In the genomic region with DNA sequence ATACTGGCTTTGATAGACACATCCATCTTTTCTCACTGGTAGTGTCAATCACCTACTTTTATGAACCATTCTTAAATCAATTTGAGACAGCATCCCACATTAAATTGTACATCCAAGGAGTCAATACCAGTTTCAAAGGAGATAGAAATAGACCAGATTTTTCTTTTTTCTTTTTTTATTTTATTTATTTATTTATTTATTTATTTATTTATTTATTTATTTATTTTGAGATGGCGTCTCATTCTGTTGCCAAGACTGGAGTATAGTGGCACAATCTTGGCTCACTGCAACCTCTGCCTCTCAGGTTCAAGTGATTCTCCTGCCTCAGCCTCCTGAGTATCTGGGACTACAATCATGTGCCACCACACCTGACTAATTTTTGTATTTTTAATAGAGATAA, we compare ENCODE assay signal across 1 cellular context.
A peak's percentile ranks its signal among the peaks of the same experiment; 100 is the strongest.
TF ChIP-seq lines count a peak whose summit lies in the region.

No MANE protein-coding gene starts in this region.

TF ChIP-seq in HEK293, 187 proteins besides CTCF, POLR2A, EP300 and RAD21 (continued from another document):
- TF ChIP-seq ZBTB11 (tag by site-specific recombination; conservative IDR thresholded peaks at IDR 0.05; ENCODE audit: low read depth), result peak; percentile 93
- TF ChIP-seq ZBTB1 (tag by site-specific recombination; IDR thresholded peaks at IDR 0.05), result peak; percentile 78; the same call in 1 of the 2 replicates
- peak; percentile 72; the same call in 1 of the 2 replicates for TF ChIP-seq GLI2 (tag by site-specific recombination; IDR thresholded peaks at IDR 0.05; ENCODE audit: borderline replicate concordance, low read depth)
- peak; percentile 63; the same call in 1 of the 2 replicates for TF ChIP-seq OVOL3 (tag by site-specific recombination; IDR thresholded peaks at IDR 0.05)
- peak; percentile 88 for TF ChIP-seq ZNF580 (tag by site-specific recombination; IDR thresholded peaks at IDR 0.05)
- TF ChIP-seq, protein P1, sequence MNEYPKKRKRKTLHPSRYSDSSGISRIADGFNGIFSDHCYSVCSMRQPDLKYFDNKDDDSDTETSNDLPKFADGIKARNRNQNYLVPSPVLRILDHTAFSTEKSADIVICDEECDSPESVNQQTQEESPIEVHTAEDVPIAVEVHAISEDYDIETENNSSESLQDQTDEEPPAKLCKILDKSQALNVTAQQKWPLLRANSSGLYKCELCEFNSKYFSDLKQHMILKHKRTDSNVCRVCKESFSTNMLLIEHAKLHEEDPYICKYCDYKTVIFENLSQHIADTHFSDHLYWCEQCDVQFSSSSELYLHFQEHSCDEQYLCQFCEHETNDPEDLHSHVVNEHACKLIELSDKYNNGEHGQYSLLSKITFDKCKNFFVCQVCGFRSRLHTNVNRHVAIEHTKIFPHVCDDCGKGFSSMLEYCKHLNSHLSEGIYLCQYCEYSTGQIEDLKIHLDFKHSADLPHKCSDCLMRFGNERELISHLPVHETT (tag by site-specific recombination; IDR thresholded peaks at IDR 0.05), result peak; percentile 92; the same call in 1 of the 2 replicates
- peak; percentile 88 for TF ChIP-seq ZNF791 (tag by site-specific recombination; IDR thresholded peaks at IDR 0.05)
- TF ChIP-seq ZNF394 (tag by site-specific recombination; IDR thresholded peaks at IDR 0.05; ENCODE audit: borderline replicate concordance), result peak; percentile 99
- TF ChIP-seq ZNF214 (tag by site-specific recombination; IDR thresholded peaks at IDR 0.05; ENCODE audit: borderline replicate concordance), result peak; percentile 13; the same call in 1 of the 2 replicates
- 0 out of 2 replicates have a peak, but pooled peaks have one; percentile 80 for TF ChIP-seq ZNF514 (tag by site-specific recombination; IDR thresholded peaks at IDR 0.05)
- TF ChIP-seq, protein P2, sequence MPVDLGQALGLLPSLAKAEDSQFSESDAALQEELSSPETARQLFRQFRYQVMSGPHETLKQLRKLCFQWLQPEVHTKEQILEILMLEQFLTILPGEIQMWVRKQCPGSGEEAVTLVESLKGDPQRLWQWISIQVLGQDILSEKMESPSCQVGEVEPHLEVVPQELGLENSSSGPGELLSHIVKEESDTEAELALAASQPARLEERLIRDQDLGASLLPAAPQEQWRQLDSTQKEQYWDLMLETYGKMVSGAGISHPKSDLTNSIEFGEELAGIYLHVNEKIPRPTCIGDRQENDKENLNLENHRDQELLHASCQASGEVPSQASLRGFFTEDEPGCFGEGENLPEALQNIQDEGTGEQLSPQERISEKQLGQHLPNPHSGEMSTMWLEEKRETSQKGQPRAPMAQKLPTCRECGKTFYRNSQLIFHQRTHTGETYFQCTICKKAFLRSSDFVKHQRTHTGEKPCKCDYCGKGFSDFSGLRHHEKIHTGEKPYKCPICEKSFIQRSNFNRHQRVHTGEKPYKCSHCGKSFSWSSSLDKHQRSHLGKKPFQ (tag by site-specific recombination; IDR thresholded peaks at IDR 0.05), result peak; percentile 57; the same call in 1 of the 2 replicates
- peak; percentile 93 for TF ChIP-seq ZNF623 (tag by site-specific recombination; IDR thresholded peaks at IDR 0.05)
- peak; percentile 76; the same call in 1 of the 2 replicates for TF ChIP-seq ZNF221 (tag by site-specific recombination; IDR thresholded peaks at IDR 0.05; ENCODE audit: borderline replicate concordance)
- peak; percentile 38 for TF ChIP-seq GLIS1 (tag by site-specific recombination; IDR thresholded peaks at IDR 0.05)
- TF ChIP-seq GFI1B (tag by site-specific recombination; IDR thresholded peaks at IDR 0.05), result peak; percentile 82; the same call in 1 of the 2 replicates
- TF ChIP-seq ZSCAN23 (tag by site-specific recombination; IDR thresholded peaks at IDR 0.05), result 0 out of 2 replicates have a peak, but pooled peaks have one; percentile 47
- 0 out of 2 replicates have a peak, but pooled peaks have one; percentile 45 for TF ChIP-seq RBAK (tag by site-specific recombination; IDR thresholded peaks at IDR 0.05)
- TF ChIP-seq KLF7 (tag by site-specific recombination; IDR thresholded peaks at IDR 0.05; ENCODE audit: borderline replicate concordance), result peak; percentile 87; the same call in 1 of the 2 replicates
- TF ChIP-seq ZNF24 (tag by site-specific recombination; IDR thresholded peaks at IDR 0.05), result 0 out of 2 replicates have a peak, but pooled peaks have one; percentile 58
- peak; percentile 95 for TF ChIP-seq ZNF510 (tag by site-specific recombination; IDR thresholded peaks at IDR 0.05; ENCODE audit: insufficient replicate concordance)
- TF ChIP-seq MYNN (tag by site-specific recombination; IDR thresholded peaks at IDR 0.05; ENCODE audit: borderline replicate concordance), result peak; percentile 60; the same call in 1 of the 2 replicates
